Comparison of ENCODE assay signal across 24 cellular contexts in the genomic region with DNA sequence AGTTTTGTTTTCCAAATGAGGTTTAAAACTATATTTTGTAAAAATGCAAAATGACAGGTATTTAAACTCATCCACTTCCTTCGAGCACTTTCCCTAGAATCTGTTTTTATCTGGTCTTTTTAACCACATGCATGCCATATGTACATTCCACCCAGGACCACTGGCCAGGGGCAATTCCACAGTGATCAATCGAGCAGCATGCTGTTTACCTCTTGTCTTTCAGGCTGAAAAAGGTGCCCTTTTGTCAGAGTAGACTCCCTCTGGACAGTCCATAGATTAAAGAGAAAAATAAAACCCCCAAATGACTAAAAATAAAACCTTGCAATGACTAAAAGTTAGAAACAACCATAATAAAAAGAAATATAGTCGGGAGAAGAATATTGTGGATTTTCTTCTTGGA.
"Had no signal": no experiment of that assay in that cellular context is flagged by ENCODE, and none has a peak within 500 bp of the region (broad histone marks: within the 10 kb centered on the region; RNA-seq: fewer than 3 reads in every experiment).

No MANE protein-coding gene starts in this region.

- DNase-seq: activated B cell treated with CpG ODN at 0.5 μM for 24 hours; activated CD4-positive, alpha-beta T cell treated with anti-CD3 and anti-CD28 coated beads, Interleukin-2, amount 50 U/mL, for 4 hours; activated effector memory CD4-positive, alpha-beta T cell treated with Interleukin-2 at 50 U/mL for 16 hours; activated naive CD4-positive, alpha-beta T cell treated with Interleukin-2 at 50 U/mL for 16 hours; activated T-cell treated with anti-CD3 and anti-CD28 coated beads for 4 hours; anterior cingulate cortex; dermis blood vessel endothelial cell; effector CD4-positive, alpha-beta T cell; left cardiac atrium; mammary epithelial cell; naive B cell; occipital lobe; right cardiac atrium; stimulated activated CD4-positive, alpha-beta T cell treated with anti-CD3 and anti-CD28 coated beads, Interleukin-2, amount 100 ng/mL, for 48 hours; stimulated activated naive CD4-positive, alpha-beta T cell treated with Interleukin-2 at 50 U/mL for 16 hours; T-helper 17 cell; T1000 had no signal

- FAIRE-seq: bronchial epithelial cell, colon, endometrium, frontal cortex, keratinocyte had no signal

- H3K4me1 ChIP-seq: parathyroid adenoma had no signal

- H3K9me3 ChIP-seq: tibial nerve had no signal

- H3K4me3 ChIP-seq: tibial nerve had no signal

- ATAC-seq: left cardiac atrium, right cardiac atrium, T-helper 17 cell had no signal

- H2AFZ ChIP-seq: parathyroid adenoma had no signal

- H3K79me2 ChIP-seq: parathyroid adenoma had no signal

- H3K9ac ChIP-seq: parathyroid adenoma had no signal

- H3K36me3 ChIP-seq: tibial nerve had no signal

- H3K27ac ChIP-seq: parathyroid adenoma, tibial nerve had no signal

- H3K27me3 ChIP-seq: tibial nerve had no signal
